In the genomic region with DNA sequence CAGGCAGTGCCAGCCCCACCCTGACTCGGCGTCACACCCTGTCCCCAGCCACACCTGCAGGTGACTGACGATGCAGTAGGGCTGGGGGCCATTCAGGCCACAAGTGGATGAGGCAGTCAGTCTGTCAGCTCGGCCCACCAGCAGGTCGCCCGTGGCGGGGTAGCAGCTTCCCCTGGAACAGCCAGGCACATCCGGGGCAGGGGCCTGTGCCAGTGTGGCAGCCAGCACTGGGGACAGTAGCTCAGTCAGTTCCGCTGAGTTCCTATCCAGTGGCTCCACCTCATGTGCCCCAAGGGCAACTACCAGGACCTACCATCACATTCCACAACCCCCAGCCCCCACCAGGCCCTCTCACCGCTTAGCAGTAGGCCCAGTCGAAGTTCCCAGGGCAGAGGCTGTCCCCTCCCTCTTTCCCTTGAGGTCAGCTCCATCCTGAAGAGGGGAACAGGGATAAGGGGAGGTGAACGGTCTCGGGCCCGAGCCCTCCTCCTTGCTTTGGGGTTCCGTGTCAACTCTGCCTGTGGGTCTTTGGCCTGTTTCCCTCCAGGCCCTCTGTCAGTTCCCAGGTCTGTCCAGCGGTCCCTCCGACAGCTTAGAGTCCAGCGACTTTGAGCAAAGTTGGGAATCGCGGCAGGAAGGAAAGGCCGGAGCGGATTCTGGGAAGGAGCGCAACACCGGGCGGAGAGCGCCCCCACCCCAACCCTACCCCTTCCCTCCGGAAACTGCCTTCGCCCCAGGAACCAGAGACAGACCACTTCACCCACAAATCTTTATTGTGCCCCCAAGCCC, we compare ENCODE assay signal across 8 cellular contexts. TPM values are rescaled to one million over a fixed set of nuclear protein-coding genes. Genes with fewer than 3 reads are reported as not detected.
DNase-seq lines count a peak whose midpoint lies in the region; ATAC-seq, FAIRE-seq and TF ChIP-seq lines count a peak whose summit lies in the region.

A gene (minus strand): TSS at position 614 of the 789 bp plus-strand sequence. CDS start 183 bp downstream, at position 431.

- FAIRE-seq in GM12892 (lab: Jason Lieb, UNC) = no peak

- H3K27me3 Mint-ChIP-seq in nephron (ENCODE audit: low read depth) = no peaks in the 10 kb centered on the region

- no peak for ATAC-seq in GM18861 (IDR thresholded peaks at IDR 0.05; ENCODE audit: unreplicated experiment)

- TF ChIP-seq CTCF in 22Rv1 (IDR thresholded peaks at IDR 0.05) (peak; percentile 13; the same call in 1 of the 2 replicates), HFF-Myc (IDR thresholded peaks at IDR 0.05; ENCODE audit: low read depth, low read length, missing control alignments) (peak; percentile 20), WI38 (IDR thresholded peaks at IDR 0.05; ENCODE audit: low read depth, low read length) (no peak), nephron (IDR thresholded peaks at IDR 0.05; ENCODE audit: unreplicated experiment in 3 of 3) (no peak)

- peak within 1 kb of the TSS; percentile 77 to 98 (median 88) for H3K27ac Mint-ChIP-seq in nephron

- no peak for TF ChIP-seq POLR2A in GM12892 (IDR thresholded peaks at IDR 0.05; ENCODE audit: low read depth, low read length)

- H3K27ac ChIP-seq in 22Rv1 = peak within 1 kb of the TSS; percentile 64

- peak within 1 kb of the TSS; percentile 98 to 99 (median 98) for H3K4me3 Mint-ChIP-seq in nephron

- H3K4me3 ChIP-seq in HFF-Myc (replicated peaks; ENCODE audit: low read depth, low read length) (peak within 1 kb of the TSS; percentile 81), WI38 (ENCODE audit: low read depth, low read length) (peak within 1 kb of the TSS; percentile 88)

- DNase-seq in HFF-Myc (ENCODE audit: extremely low read depth, low read depth) (peak; percentile 40), globus pallidus (ENCODE audit: low spot score) (peak; percentile 60), COR-L47 (lab: John Stamatoyannopoulos, UW) (no peak), GM12892 (ENCODE audit: insufficient read length) (no peak)

- peaks cover 19% of the 10 kb centered on the region for H3K36me3 Mint-ChIP-seq in nephron (ENCODE audit: low read depth)

- H3K4me1 Mint-ChIP-seq in nephron = peaks cover 19% of the 10 kb centered on the region

- H3K9me3 Mint-ChIP-seq in nephron = no peaks in the 10 kb centered on the region

RNA-seq across cellular contexts. Expression of the gene that starts here (rescaled TPM):
- not detected for polyA plus RNA-seq in GM12892 (2012; ENCODE audit: missing spikeins)

Comparison
In these comparisons a context has a peak if more than half of its experiments do, and no peak if none do; other contexts are left out.
1. CTCF ChIP-seq: peak in 22Rv1 (single experiment) and HFF-Myc (single experiment); none in WI38 (single experiment) and nephron (0 of 3).
2. DNase-seq: peak in HFF-Myc (single experiment) and globus pallidus (single experiment); none in COR-L47 (single experiment) and GM12892 (single experiment).